2 cellular contexts compared by ENCODE assay signal in the genomic region with DNA sequence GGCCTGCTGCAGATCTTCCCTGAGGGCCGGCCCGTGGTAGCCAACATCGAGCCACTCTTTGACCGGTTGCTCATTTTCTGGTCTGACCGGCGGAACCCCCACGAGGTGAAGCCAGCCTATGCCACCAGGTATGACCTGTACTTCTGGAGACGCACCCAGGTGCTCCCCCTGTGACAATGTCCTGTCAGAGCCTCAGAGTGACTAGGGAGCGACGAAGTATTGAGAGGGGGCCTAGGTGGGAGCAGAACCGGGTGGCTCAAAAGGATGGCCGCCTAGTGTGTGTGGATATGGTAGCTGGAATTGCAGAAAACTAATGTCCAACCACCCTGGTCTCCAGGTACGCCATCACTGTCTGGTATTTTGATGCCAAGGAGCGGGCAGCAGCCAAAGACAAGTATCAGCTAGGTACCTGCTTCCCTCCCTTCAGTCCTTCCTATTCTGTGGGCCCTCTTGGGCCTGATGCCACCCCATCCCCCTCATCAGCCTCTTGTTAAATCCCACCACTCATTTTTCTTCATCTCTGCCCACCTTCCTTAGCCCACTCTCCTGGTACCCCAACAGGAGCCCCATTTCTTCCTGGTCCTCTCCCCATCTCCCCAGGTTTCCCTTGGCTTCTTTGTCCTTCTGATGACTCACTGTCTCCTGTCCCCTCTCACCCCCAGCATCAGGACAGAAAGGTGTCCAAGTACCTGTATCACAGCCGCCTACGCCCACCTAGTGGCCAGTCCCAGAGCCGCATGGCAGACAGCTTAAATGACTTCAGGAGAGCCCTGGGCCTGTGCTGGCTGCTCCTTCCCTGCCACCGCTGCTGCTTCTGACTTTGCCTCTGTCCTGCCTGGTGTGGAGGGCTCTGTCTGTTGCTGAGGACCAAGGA.
A peak's percentile ranks its signal among the peaks of the same experiment; 100 is the strongest.
TF ChIP-seq lines count a peak whose summit lies in the region.

No MANE protein-coding gene starts in this region.

TF ChIP-seq in HEK293, 187 proteins besides CTCF, POLR2A, EP300 and RAD21 (continues in another document):
- TF ChIP-seq ZNF23 (tag by site-specific recombination; IDR thresholded peaks at IDR 0.05; ENCODE audit: borderline replicate concordance): no peak
- no peak for TF ChIP-seq ZBTB7A (tag by site-specific recombination; IDR thresholded peaks at IDR 0.05; ENCODE audit: low read depth)
- TF ChIP-seq ZSCAN23 (tag by site-specific recombination; IDR thresholded peaks at IDR 0.05): no peak
- TF ChIP-seq ZNF155 (tag by site-specific recombination; IDR thresholded peaks at IDR 0.05): no peak
- 0 out of 2 replicates have a peak, but pooled peaks have one; percentile 3 for TF ChIP-seq SP3 (tag by site-specific recombination; IDR thresholded peaks at IDR 0.05)
- TF ChIP-seq, protein P1, sequence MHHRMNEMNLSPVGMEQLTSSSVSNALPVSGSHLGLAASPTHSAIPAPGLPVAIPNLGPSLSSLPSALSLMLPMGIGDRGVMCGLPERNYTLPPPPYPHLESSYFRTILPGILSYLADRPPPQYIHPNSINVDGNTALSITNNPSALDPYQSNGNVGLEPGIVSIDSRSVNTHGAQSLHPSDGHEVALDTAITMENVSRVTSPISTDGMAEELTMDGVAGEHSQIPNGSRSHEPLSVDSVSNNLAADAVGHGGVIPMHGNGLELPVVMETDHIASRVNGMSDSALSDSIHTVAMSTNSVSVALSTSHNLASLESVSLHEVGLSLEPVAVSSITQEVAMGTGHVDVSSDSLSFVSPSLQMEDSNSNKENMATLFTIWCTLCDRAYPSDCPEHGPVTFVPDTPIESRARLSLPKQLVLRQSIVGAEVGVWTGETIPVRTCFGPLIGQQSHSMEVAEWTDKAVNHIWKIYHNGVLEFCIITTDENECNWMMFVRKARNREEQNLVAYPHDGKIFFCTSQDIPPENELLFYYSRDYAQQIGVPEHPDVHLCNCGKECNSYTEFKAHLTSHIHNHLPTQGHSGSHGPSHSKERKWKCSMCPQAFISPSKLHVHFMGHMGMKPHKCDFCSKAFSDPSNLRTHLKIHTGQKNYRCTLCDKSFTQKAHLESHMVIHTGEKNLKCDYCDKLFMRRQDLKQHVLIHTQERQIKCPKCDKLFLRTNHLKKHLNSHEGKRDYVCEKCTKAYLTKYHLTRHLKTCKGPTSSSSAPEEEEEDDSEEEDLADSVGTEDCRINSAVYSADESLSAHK (tag by site-specific recombination; IDR thresholded peaks at IDR 0.05): no peak; the same call in 1 of the 2 replicates
- peak; percentile 73; the same call in 1 of the 2 replicates for TF ChIP-seq ZNF394 (tag by site-specific recombination; IDR thresholded peaks at IDR 0.05; ENCODE audit: borderline replicate concordance)
- TF ChIP-seq ZNF184 (tag by site-specific recombination; IDR thresholded peaks at IDR 0.05): no peak
- 0 out of 2 replicates have a peak, but pooled peaks have one; percentile 30 for TF ChIP-seq ZNF157 (tag by site-specific recombination; IDR thresholded peaks at IDR 0.05)
- no peak for TF ChIP-seq ZNF335 (tag by site-specific recombination; conservative IDR thresholded peaks at IDR 0.05)
- TF ChIP-seq ZBTB6 (tag by site-specific recombination; IDR thresholded peaks at IDR 0.05): no peak
- TF ChIP-seq, protein P2, sequence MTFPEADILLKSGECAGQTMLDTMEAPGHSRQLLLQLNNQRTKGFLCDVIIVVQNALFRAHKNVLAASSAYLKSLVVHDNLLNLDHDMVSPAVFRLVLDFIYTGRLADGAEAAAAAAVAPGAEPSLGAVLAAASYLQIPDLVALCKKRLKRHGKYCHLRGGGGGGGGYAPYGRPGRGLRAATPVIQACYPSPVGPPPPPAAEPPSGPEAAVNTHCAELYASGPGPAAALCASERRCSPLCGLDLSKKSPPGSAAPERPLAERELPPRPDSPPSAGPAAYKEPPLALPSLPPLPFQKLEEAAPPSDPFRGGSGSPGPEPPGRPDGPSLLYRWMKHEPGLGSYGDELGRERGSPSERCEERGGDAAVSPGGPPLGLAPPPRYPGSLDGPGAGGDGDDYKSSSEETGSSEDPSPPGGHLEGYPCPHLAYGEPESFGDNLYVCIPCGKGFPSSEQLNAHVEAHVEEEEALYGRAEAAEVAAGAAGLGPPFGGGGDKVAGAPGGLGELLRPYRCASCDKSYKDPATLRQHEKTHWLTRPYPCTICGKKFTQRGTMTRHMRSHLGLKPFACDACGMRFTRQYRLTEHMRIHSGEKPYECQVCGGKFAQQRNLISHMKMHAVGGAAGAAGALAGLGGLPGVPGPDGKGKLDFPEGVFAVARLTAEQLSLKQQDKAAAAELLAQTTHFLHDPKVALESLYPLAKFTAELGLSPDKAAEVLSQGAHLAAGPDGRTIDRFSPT (tag by site-specific recombination; IDR thresholded peaks at IDR 0.05): no peak; the same call in 1 of the 2 replicates
- TF ChIP-seq ZNF274 (IDR thresholded peaks at IDR 0.05; ENCODE audit: low read length): no peak
- TF ChIP-seq ZNF274 (tag by site-specific recombination; IDR thresholded peaks at IDR 0.05; ENCODE audit: borderline replicate concordance): peak; percentile 15; the same call in 1 of the 2 replicates
- TF ChIP-seq ZBTB48 (tag by site-specific recombination; IDR thresholded peaks at IDR 0.05): no peak
- no peak for TF ChIP-seq ZNF777 (tag by site-specific recombination; IDR thresholded peaks at IDR 0.05; ENCODE audit: borderline replicate concordance)
- TF ChIP-seq ZNF202 (tag by site-specific recombination; IDR thresholded peaks at IDR 0.05; ENCODE audit: borderline replicate concordance): no peak
- no peak for TF ChIP-seq ZNF654 (tag by site-specific recombination; IDR thresholded peaks at IDR 0.05; ENCODE audit: low read depth)
- TF ChIP-seq ZBTB1 (tag by site-specific recombination; IDR thresholded peaks at IDR 0.05): no peak
- TF ChIP-seq ZNF211 (tag by site-specific recombination; IDR thresholded peaks at IDR 0.05; ENCODE audit: low read depth): no peak
- no peak for TF ChIP-seq ZNF416 (tag by site-specific recombination; IDR thresholded peaks at IDR 0.05)
- 0 out of 2 replicates have a peak, but pooled peaks have one; percentile 4 for TF ChIP-seq ZNF76 (tag by site-specific recombination; IDR thresholded peaks at IDR 0.05; ENCODE audit: borderline replicate concordance, low read depth)
- TF ChIP-seq ZNF311 (tag by site-specific recombination; IDR thresholded peaks at IDR 0.05; ENCODE audit: borderline replicate concordance): no peak
- no peak for TF ChIP-seq ZBTB21 (tag by site-specific recombination; IDR thresholded peaks at IDR 0.05)
- TF ChIP-seq ZNF423 (tag by site-specific recombination; IDR thresholded peaks at IDR 0.05): no peak
- TF ChIP-seq ZNF785 (tag by site-specific recombination; IDR thresholded peaks at IDR 0.05): 0 out of 2 replicates have a peak, but pooled peaks have one; percentile 15
- no peak for TF ChIP-seq ZNF585B (tag by site-specific recombination; IDR thresholded peaks at IDR 0.05)
- TF ChIP-seq ZNF48 (tag by site-specific recombination; IDR thresholded peaks at IDR 0.05): no peak
- no peak for TF ChIP-seq ZNF146 (tag by site-specific recombination; IDR thresholded peaks at IDR 0.05)
- TF ChIP-seq ZNF16 (tag by site-specific recombination; IDR thresholded peaks at IDR 0.05; ENCODE audit: low read depth): no peak
- no peak for TF ChIP-seq ZNF266 (tag by site-specific recombination; IDR thresholded peaks at IDR 0.05; ENCODE audit: low read depth)

TF ChIP-seq in K562, 482 proteins besides CTCF, POLR2A, EP300 and RAD21 (continues in another document):
- TF ChIP-seq RBM22 (IDR thresholded peaks at IDR 0.05; ENCODE audit: low read depth, low read length, poor library complexity, severe bottlenecking): peak; percentile 4
- 0 out of 2 replicates have a peak, but pooled peaks have one; percentile 2 for TF ChIP-seq ZBTB7A (IDR thresholded peaks at IDR 0.05; ENCODE audit: borderline replicate concordance, control insufficient read depth, low read depth, low read length)
- TF ChIP-seq, protein P3, sequence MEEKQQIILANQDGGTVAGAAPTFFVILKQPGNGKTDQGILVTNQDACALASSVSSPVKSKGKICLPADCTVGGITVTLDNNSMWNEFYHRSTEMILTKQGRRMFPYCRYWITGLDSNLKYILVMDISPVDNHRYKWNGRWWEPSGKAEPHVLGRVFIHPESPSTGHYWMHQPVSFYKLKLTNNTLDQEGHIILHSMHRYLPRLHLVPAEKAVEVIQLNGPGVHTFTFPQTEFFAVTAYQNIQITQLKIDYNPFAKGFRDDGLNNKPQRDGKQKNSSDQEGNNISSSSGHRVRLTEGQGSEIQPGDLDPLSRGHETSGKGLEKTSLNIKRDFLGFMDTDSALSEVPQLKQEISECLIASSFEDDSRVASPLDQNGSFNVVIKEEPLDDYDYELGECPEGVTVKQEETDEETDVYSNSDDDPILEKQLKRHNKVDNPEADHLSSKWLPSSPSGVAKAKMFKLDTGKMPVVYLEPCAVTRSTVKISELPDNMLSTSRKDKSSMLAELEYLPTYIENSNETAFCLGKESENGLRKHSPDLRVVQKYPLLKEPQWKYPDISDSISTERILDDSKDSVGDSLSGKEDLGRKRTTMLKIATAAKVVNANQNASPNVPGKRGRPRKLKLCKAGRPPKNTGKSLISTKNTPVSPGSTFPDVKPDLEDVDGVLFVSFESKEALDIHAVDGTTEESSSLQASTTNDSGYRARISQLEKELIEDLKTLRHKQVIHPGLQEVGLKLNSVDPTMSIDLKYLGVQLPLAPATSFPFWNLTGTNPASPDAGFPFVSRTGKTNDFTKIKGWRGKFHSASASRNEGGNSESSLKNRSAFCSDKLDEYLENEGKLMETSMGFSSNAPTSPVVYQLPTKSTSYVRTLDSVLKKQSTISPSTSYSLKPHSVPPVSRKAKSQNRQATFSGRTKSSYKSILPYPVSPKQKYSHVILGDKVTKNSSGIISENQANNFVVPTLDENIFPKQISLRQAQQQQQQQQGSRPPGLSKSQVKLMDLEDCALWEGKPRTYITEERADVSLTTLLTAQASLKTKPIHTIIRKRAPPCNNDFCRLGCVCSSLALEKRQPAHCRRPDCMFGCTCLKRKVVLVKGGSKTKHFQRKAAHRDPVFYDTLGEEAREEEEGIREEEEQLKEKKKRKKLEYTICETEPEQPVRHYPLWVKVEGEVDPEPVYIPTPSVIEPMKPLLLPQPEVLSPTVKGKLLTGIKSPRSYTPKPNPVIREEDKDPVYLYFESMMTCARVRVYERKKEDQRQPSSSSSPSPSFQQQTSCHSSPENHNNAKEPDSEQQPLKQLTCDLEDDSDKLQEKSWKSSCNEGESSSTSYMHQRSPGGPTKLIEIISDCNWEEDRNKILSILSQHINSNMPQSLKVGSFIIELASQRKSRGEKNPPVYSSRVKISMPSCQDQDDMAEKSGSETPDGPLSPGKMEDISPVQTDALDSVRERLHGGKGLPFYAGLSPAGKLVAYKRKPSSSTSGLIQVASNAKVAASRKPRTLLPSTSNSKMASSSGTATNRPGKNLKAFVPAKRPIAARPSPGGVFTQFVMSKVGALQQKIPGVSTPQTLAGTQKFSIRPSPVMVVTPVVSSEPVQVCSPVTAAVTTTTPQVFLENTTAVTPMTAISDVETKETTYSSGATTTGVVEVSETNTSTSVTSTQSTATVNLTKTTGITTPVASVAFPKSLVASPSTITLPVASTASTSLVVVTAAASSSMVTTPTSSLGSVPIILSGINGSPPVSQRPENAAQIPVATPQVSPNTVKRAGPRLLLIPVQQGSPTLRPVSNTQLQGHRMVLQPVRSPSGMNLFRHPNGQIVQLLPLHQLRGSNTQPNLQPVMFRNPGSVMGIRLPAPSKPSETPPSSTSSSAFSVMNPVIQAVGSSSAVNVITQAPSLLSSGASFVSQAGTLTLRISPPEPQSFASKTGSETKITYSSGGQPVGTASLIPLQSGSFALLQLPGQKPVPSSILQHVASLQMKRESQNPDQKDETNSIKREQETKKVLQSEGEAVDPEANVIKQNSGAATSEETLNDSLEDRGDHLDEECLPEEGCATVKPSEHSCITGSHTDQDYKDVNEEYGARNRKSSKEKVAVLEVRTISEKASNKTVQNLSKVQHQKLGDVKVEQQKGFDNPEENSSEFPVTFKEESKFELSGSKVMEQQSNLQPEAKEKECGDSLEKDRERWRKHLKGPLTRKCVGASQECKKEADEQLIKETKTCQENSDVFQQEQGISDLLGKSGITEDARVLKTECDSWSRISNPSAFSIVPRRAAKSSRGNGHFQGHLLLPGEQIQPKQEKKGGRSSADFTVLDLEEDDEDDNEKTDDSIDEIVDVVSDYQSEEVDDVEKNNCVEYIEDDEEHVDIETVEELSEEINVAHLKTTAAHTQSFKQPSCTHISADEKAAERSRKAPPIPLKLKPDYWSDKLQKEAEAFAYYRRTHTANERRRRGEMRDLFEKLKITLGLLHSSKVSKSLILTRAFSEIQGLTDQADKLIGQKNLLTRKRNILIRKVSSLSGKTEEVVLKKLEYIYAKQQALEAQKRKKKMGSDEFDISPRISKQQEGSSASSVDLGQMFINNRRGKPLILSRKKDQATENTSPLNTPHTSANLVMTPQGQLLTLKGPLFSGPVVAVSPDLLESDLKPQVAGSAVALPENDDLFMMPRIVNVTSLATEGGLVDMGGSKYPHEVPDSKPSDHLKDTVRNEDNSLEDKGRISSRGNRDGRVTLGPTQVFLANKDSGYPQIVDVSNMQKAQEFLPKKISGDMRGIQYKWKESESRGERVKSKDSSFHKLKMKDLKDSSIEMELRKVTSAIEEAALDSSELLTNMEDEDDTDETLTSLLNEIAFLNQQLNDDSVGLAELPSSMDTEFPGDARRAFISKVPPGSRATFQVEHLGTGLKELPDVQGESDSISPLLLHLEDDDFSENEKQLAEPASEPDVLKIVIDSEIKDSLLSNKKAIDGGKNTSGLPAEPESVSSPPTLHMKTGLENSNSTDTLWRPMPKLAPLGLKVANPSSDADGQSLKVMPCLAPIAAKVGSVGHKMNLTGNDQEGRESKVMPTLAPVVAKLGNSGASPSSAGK (IDR thresholded peaks at IDR 0.05): no peak
- 0 out of 2 replicates have a peak, but pooled peaks have one; percentile 1 for TF ChIP-seq NFIC (IDR thresholded peaks at IDR 0.05)
- TF ChIP-seq RFX7 (CRISPR knock-in tag; IDR thresholded peaks at IDR 0.05): no peak
- TF ChIP-seq TFAM (CRISPR knock-in tag; conservative IDR thresholded peaks at IDR 0.05): no peak
- peak; percentile 6 for TF ChIP-seq POLR2B (IDR thresholded peaks at IDR 0.05; ENCODE audit: low read depth, partially characterized antibody)
- no peak for TF ChIP-seq CGGBP1 (CRISPR knock-in tag; IDR thresholded peaks at IDR 0.05)
- no peak for TF ChIP-seq TCF7 (IDR thresholded peaks at IDR 0.05; ENCODE audit: borderline replicate concordance)
- TF ChIP-seq, protein P4, sequence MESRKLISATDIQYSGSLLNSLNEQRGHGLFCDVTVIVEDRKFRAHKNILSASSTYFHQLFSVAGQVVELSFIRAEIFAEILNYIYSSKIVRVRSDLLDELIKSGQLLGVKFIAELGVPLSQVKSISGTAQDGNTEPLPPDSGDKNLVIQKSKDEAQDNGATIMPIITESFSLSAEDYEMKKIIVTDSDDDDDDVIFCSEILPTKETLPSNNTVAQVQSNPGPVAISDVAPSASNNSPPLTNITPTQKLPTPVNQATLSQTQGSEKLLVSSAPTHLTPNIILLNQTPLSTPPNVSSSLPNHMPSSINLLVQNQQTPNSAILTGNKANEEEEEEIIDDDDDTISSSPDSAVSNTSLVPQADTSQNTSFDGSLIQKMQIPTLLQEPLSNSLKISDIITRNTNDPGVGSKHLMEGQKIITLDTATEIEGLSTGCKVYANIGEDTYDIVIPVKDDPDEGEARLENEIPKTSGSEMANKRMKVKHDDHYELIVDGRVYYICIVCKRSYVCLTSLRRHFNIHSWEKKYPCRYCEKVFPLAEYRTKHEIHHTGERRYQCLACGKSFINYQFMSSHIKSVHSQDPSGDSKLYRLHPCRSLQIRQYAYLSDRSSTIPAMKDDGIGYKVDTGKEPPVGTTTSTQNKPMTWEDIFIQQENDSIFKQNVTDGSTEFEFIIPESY (CRISPR knock-in tag; IDR thresholded peaks at IDR 0.05): no peak
- no peak for TF ChIP-seq MXI1 (IDR thresholded peaks at IDR 0.05; ENCODE audit: low read depth, low read length)
- TF ChIP-seq ZNF707 (CRISPR knock-in tag; conservative IDR thresholded peaks at IDR 0.05): no peak
- TF ChIP-seq MTA3 (IDR thresholded peaks at IDR 0.05; ENCODE audit: borderline replicate concordance): peak; percentile 7; the same call in 1 of the 2 replicates
- no peak for TF ChIP-seq HNRNPLL (IDR thresholded peaks at IDR 0.05; ENCODE audit: low read depth, low read length, poor library complexity, severe bottlenecking)
- TF ChIP-seq SIN3A (IDR thresholded peaks at IDR 0.05; ENCODE audit: borderline replicate concordance in 2 of 2, control insufficient read depth in 1 of 2, low read depth in 2 of 2, low read length in 2 of 2): 0 out of 4 replicates have a peak, but pooled peaks of 1 of the 2 experiments have one; percentile 5
